In the genomic region with DNA sequence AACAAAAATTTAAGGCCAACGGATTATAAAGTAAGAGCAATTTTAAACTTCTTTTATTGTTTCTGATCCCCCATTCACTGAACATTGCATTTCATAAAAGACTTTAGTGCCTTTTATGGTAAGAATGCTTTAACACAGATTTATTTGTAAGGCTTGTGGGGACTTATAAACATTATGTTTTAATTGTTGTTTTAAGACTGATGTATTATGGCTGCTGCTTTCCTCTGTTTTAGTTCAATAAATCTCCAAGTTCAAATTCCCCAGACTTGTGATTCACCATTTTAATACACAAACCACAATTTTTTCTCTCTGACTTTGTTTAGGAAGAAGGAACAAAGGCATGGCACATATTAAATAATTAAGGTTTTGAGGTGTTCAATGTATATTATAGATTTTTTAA, we compare ENCODE assay signal across 24 cellular contexts.
"Had no signal": no experiment of that assay in that cellular context is flagged by ENCODE, and none has a peak within 500 bp of the region (broad histone marks: within the 10 kb centered on the region; RNA-seq: fewer than 3 reads in every experiment).

No MANE protein-coding gene starts in this region.

- DNase-seq: activated CD4-positive, alpha-beta T cell treated with anti-CD3 and anti-CD28 coated beads for 4 hours; activated CD4-positive, CD25-positive, alpha-beta regulatory T cell; activated CD8-positive, alpha-beta memory T cell treated with anti-CD3 and anti-CD28 coated beads, Interleukin-2, amount 50 U/mL, for 4 hours; activated CD8-positive, alpha-beta T cell treated with anti-CD3 and anti-CD28 coated beads for 36 hours; activated gamma-delta T cell treated with Interleukin-2 at 50 U/mL for 16 hours; activated naive CD4-positive, alpha-beta T cell treated with anti-CD3 and anti-CD28 coated beads, Interleukin-2, amount 10 ng/mL, durations not matched to agents 7 days and 5 days; activated naive CD8-positive, alpha-beta T cell treated with anti-CD3 and anti-CD28 coated beads for 36 hours; activated T-cell treated with anti-CD3 and anti-CD28 coated beads, Interleukin-2, amount 50 U/mL, for 72 hours; aorta; central memory CD4-positive, alpha-beta T cell; Karpas-422; NCI-H1105 treated with DMSO at 0.1 percent for 48 hours; NCI-H1436 treated with DMSO at 0.1 percent for 48 hours; NCI-H187; NCI-H2081; NCI-H510A treated with DMSO at 0.1 percent for 48 hours; Peyer's patch; Right ventricle myocardium superior; SJCRH30; T-helper 17 cell; T-helper 9 cell had no signal

- H3K4me1 ChIP-seq: Peyer's patch, SJCRH30 had no signal

- H3K36me3 Mint-ChIP-seq: activated naive CD4-positive, alpha-beta T cell treated with anti-CD3 and anti-CD28 coated beads, Interleukin-2, amount 10 ng/mL, durations not matched to agents 7 days and 5 days; activated naive CD8-positive, alpha-beta T cell treated with anti-CD3 and anti-CD28 coated beads for 36 hours had no signal

- H3K36me3 ChIP-seq: Peyer's patch, SJCRH30 had no signal

- H3K27me3 Mint-ChIP-seq: activated CD8-positive, alpha-beta T cell treated with anti-CD3 and anti-CD28 coated beads for 36 hours; activated naive CD4-positive, alpha-beta T cell treated with anti-CD3 and anti-CD28 coated beads, Interleukin-2, amount 10 ng/mL, durations not matched to agents 7 days and 5 days; activated naive CD8-positive, alpha-beta T cell treated with anti-CD3 and anti-CD28 coated beads for 36 hours; T-helper 17 cell had no signal

- H3K27ac Mint-ChIP-seq: activated CD8-positive, alpha-beta T cell treated with anti-CD3 and anti-CD28 coated beads for 36 hours; activated naive CD4-positive, alpha-beta T cell treated with anti-CD3 and anti-CD28 coated beads, Interleukin-2, amount 10 ng/mL, durations not matched to agents 7 days and 5 days; activated naive CD8-positive, alpha-beta T cell treated with anti-CD3 and anti-CD28 coated beads for 36 hours; activated T-cell treated with anti-CD3 and anti-CD28 coated beads, Interleukin-2, amount 50 U/mL, for 72 hours; activated T-helper 2 cell treated with anti-CD3 and anti-CD28 coated beads, Interferon-gamma antibody, Interleukin-2, Interleukin-4, amounts not matched to agents 10 μg/mL and 5 μg/mL and 100 μg/mL, durations not matched to agents 14 hours and 24 hours and 36 hours; T-helper 17 cell had no signal

- H3K4me1 Mint-ChIP-seq: activated naive CD4-positive, alpha-beta T cell treated with anti-CD3 and anti-CD28 coated beads, Interleukin-2, amount 10 ng/mL, durations not matched to agents 7 days and 5 days; activated naive CD8-positive, alpha-beta T cell treated with anti-CD3 and anti-CD28 coated beads for 36 hours; T-helper 17 cell had no signal

- H3K27ac ChIP-seq: Peyer's patch, RWPE1, SJCRH30 had no signal

- H3K4me3 ChIP-seq: Peyer's patch, SJCRH30 had no signal

- H3K9me3 Mint-ChIP-seq: activated naive CD8-positive, alpha-beta T cell treated with anti-CD3 and anti-CD28 coated beads for 36 hours; activated T-cell treated with anti-CD3 and anti-CD28 coated beads, Interleukin-2, amount 50 U/mL, for 72 hours had no signal

- ATAC-seq: activated CD8-positive, alpha-beta T cell treated with anti-CD3 and anti-CD28 coated beads for 36 hours; activated T-cell treated with anti-CD3 and anti-CD28 coated beads, Interleukin-2, amount 50 U/mL, for 72 hours; T-helper 17 cell had no signal

- H3K27me3 ChIP-seq: Peyer's patch, SJCRH30 had no signal

- FAIRE-seq: bronchial epithelial cell had no signal

- H3K4me3 Mint-ChIP-seq: activated CD8-positive, alpha-beta T cell treated with anti-CD3 and anti-CD28 coated beads for 36 hours; activated naive CD4-positive, alpha-beta T cell treated with anti-CD3 and anti-CD28 coated beads, Interleukin-2, amount 10 ng/mL, durations not matched to agents 7 days and 5 days; activated naive CD8-positive, alpha-beta T cell treated with anti-CD3 and anti-CD28 coated beads for 36 hours; activated T-cell treated with anti-CD3 and anti-CD28 coated beads, Interleukin-2, amount 50 U/mL, for 72 hours; T-helper 17 cell had no signal

- H3K9me3 ChIP-seq: SJCRH30 had no signal
